Comparison of ENCODE assay signal across 9 cellular contexts in the genomic region with DNA sequence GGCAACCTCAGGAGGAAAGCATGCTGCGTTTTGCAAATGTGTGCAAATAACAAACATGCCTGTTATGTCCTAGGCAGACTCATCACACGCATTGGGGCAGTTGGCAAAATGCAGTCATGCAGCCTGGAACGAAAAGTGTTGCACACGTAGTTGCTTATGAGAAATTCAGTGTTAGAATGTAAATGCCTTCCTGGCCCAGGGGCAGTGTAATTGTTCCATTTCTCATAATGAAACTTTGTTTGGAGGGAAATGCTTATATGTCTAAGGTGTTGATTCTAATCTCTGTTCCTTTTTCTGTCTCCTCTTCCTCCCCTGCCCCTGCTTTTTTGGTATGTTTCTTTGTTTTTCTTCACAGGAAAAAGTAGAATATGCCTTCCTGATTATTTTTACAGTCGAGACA.
DNase-seq lines count a peak whose midpoint lies in the region; ATAC-seq and TF ChIP-seq lines count a peak whose summit lies in the region.
"Had no signal": no experiment of that assay in that cellular context is flagged by ENCODE, and none has a peak within 500 bp of the region (broad histone marks: within the 10 kb centered on the region; RNA-seq: fewer than 3 reads in every experiment).

No MANE protein-coding gene starts in this region.

- DNase-seq in inferior parietal cortex (ENCODE audit: extremely low spot score) (no peak), WERI-Rb-1 (no peak), NCI-H2029 treated with DMSO at 0.1 percent for 48 hours (lab: John Stamatoyannopoulos, UW) (no peak), HT-29 (ENCODE audit: low spot score) (no peak)
- DNase-seq: kidney glomerular epithelial cell had no signal

- no peak overlapping the region for H3K27ac ChIP-seq in WERI-Rb-1

- H3K27me3 ChIP-seq in WERI-Rb-1 (ENCODE audit: insufficient read depth, low read depth, severe bottlenecking), result no peaks in the 10 kb centered on the region

- H3K9me3 ChIP-seq in WERI-Rb-1 (ENCODE audit: severe bottlenecking), result peaks cover 2% of the 10 kb centered on the region

- TF ChIP-seq CTCF in WERI-Rb-1 (IDR thresholded peaks at IDR 0.05; ENCODE audit: low read depth, low read length), result no peak

- H3K36me3 ChIP-seq in WERI-Rb-1, result no peaks in the 10 kb centered on the region

- no peak overlapping the region for H3K4me3 ChIP-seq in WERI-Rb-1 (ENCODE audit: low read depth, low read length)

- ATAC-seq in GM18498 (IDR thresholded peaks at IDR 0.05; ENCODE audit: unreplicated experiment), result peak; percentile 77
- ATAC-seq in GM19324 (IDR thresholded peaks at IDR 0.05; ENCODE audit: low FRiP score, unreplicated experiment), result peak; percentile 53
- ATAC-seq in HG02798 (IDR thresholded peaks at IDR 0.05; ENCODE audit: poor library complexity, unreplicated experiment), result peak; percentile 54
- peak; percentile 79 for ATAC-seq in HG03565 (IDR thresholded peaks at IDR 0.05; ENCODE audit: unreplicated experiment)
